In the genomic region with DNA sequence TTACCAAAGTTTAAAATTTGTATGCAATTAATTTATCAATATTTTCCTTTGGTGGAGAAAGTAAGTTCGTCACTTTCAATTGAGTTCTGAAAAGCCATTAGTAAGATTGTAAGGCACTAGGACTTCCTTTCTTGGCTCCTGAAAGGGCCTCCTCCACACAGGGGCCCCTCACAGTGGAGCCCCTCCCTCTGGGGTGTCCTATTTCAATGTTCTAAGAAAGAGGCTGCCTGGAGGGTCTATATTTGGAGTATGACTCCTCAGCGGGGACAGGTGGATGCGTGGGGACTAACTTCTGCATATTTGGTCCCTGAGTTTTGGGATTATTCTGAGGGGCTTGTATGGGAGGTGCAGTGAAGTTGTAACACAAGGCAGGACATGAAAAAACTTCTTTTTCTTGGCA, we compare ENCODE assay signal across 23 cellular contexts. TPM values are rescaled to one million over a fixed set of nuclear protein-coding genes. Genes with fewer than 3 reads are reported as not detected.
DNase-seq lines count a peak whose midpoint lies in the region; ATAC-seq and TF ChIP-seq lines count a peak whose summit lies in the region.
"Had no signal": no experiment of that assay in that cellular context is flagged by ENCODE, and none has a peak within 500 bp of the region (broad histone marks: within the 10 kb centered on the region; RNA-seq: fewer than 3 reads in every experiment).

No MANE protein-coding gene starts in this region.

- H3K9me3 Mint-ChIP-seq in WTC11: no peaks in the 10 kb centered on the region
- H3K9me3 Mint-ChIP-seq: activated B cell treated with CpG ODN at 0.5 μM for 24 hours; activated naive CD4-positive, alpha-beta T cell treated with anti-CD3 and anti-CD28 coated beads, Interleukin-2, amount 50 U/mL, for 24 hours; CD4-positive, CD25-positive, alpha-beta regulatory T cell; central memory CD8-positive, alpha-beta T cell had no signal

- no peaks in the 10 kb centered on the region for H3K4me1 ChIP-seq in gastrocnemius medialis
- H3K4me1 ChIP-seq in hepatocyte (ENCODE audit: insufficient read depth): no peaks in the 10 kb centered on the region
- H3K4me1 ChIP-seq: ascending aorta, prostate gland, tibial nerve had no signal

- H3K36me3 Mint-ChIP-seq in WTC11: peaks cover 9% of the 10 kb centered on the region; the same call in 1 of the 2 replicates
- H3K36me3 Mint-ChIP-seq: activated naive CD4-positive, alpha-beta T cell treated with anti-CD3 and anti-CD28 coated beads, Interleukin-2, amount 50 U/mL, for 24 hours had no signal

- DNase-seq in DMS 273 (lab: John Stamatoyannopoulos, UW; ENCODE audit: unreplicated experiment): peak; percentile 26
- DNase-seq in DMS 273 treated with DMSO at 0.1 percent for 48 hours (lab: John Stamatoyannopoulos, UW): no peak
- DNase-seq in WTC11 (ENCODE audit: low spot score): peak; percentile 13
- peak; percentile 50 for DNase-seq in left kidney (ENCODE audit: low read depth, low spot score)
- DNase-seq in gastrocnemius medialis: peak in 1 of 2 donors; percentile 48
- no peak for DNase-seq in SIG-M5 (lab: John Stamatoyannopoulos, UW)
- DNase-seq in anterior cingulate cortex (lab: John Stamatoyannopoulos, UW): no peak
- no peak for DNase-seq in hepatocyte (ENCODE audit: low spot score)
- DNase-seq: activated B cell treated with CpG ODN at 0.5 μM for 24 hours; CD4-positive, CD25-positive, alpha-beta regulatory T cell; heart right ventricle; NCI-H1930; NCI-H446 treated with DMSO at 0.1 percent for 48 hours; stimulated activated CD8-positive, alpha-beta memory T cell treated with anti-CD3 and anti-CD28 coated beads, Interleukin-4, amount 100 ng/mL, for 48 hours; T1000 had no signal

- H2AFZ ChIP-seq in hepatocyte: no peak overlapping the region

- no peaks in the 10 kb centered on the region; the same call in 1 of the 2 replicates for H3K27me3 Mint-ChIP-seq in WTC11 (ENCODE audit: low read depth)
- H3K27me3 Mint-ChIP-seq: activated naive CD4-positive, alpha-beta T cell treated with anti-CD3 and anti-CD28 coated beads, Interleukin-2, amount 50 U/mL, for 24 hours; CD4-positive, CD25-positive, alpha-beta regulatory T cell had no signal

- H3K36me3 ChIP-seq in gastrocnemius medialis (no peaks in the 10 kb centered on the region), hepatocyte (replicated peaks; ENCODE audit: insufficient read depth, low read depth) (no peaks in the 10 kb centered on the region)
- H3K36me3 ChIP-seq: ascending aorta, heart right ventricle, prostate gland had no signal

- H3K9me2 ChIP-seq in hepatocyte (replicated peaks; ENCODE audit: insufficient read depth): no peaks in the 10 kb centered on the region

- WGBS in hepatocyte (ENCODE audit: low lambda C conversion rate, missing lambda C conversion rate): 59% methylated on average over 3 of the region's 3 CpGs

- no peaks in the 10 kb centered on the region for H3K9me3 ChIP-seq in gastrocnemius medialis
- no peaks in the 10 kb centered on the region for H3K9me3 ChIP-seq in hepatocyte (ENCODE audit: low read depth)
- H3K9me3 ChIP-seq: ascending aorta, heart right ventricle, prostate gland, tibial nerve had no signal

- in situ Hi-C loops in gastrocnemius medialis (cut with MboI; ENCODE audit: low sequenced_read_pairs in 4 of 4): no loop called here

- POLR2A ChIA-PET in WTC11 (lab: Charles Lee): no interaction called here

- H3K27ac ChIP-seq in gastrocnemius medialis (peak overlapping the region in 3 of 4 donors; percentile 58 to 69 (median 67)), hepatocyte (no peak overlapping the region)
- H3K27ac ChIP-seq: 22Rv1, ascending aorta, heart right ventricle, prostate gland, tibial nerve had no signal

- ATAC-seq in WTC11 (peak; percentile 50), gastrocnemius medialis (peak; percentile 54 to 85)
- ATAC-seq: Right ventricle myocardium inferior had no signal

- peak overlapping the region; percentile 60; the same call in 1 of the 2 replicates for H3K27ac Mint-ChIP-seq in WTC11
- H3K27ac Mint-ChIP-seq: activated B cell treated with CpG ODN at 0.5 μM for 24 hours; activated naive CD4-positive, alpha-beta T cell treated with anti-CD3 and anti-CD28 coated beads, Interleukin-2, amount 50 U/mL, for 24 hours had no signal

- no peak for TF ChIP-seq CTCF in WTC11 (IDR thresholded peaks at IDR 0.05)
- no peak for TF ChIP-seq CTCF in gastrocnemius medialis (IDR thresholded peaks at IDR 0.05 in 4 of 5, conservative IDR thresholded peaks at IDR 0.05 in 1 of 5)
- TF ChIP-seq CTCF in hepatocyte (IDR thresholded peaks at IDR 0.05; ENCODE audit: poor library complexity): no peak

- H3K4me3 ChIP-seq in gastrocnemius medialis (no peak overlapping the region), hepatocyte (no peak overlapping the region)
- H3K4me3 ChIP-seq: ascending aorta, heart right ventricle, prostate gland, tibial nerve had no signal

- intact Hi-C loops in gastrocnemius medialis (cut with DNase I; ENCODE audit: low total_unique reads): loop anchor here (5.0 kb wide), 1 partner anchor 66 kb away; no protein-coding TSS in a partner anchor

- CTCF ChIA-PET in WTC11 (lab: Charles Lee): no interaction called here

- peaks cover 20% of the 10 kb centered on the region for H3K4me1 Mint-ChIP-seq in WTC11

- no peak for TF ChIP-seq POLR2A in gastrocnemius medialis (IDR thresholded peaks at IDR 0.05)

- H3K79me2 ChIP-seq in hepatocyte: no peaks in the 10 kb centered on the region

- H3K27me3 ChIP-seq in gastrocnemius medialis: no peaks in the 10 kb centered on the region
- no peaks in the 10 kb centered on the region for H3K27me3 ChIP-seq in hepatocyte
- H3K27me3 ChIP-seq: ascending aorta, tibial nerve had no signal

- H4K20me1 ChIP-seq in hepatocyte (ENCODE audit: insufficient read depth, poor library complexity, severe bottlenecking): no peaks in the 10 kb centered on the region

- no peak overlapping the region for H3K4me2 ChIP-seq in hepatocyte

- H3K4me3 Mint-ChIP-seq in WTC11: peak overlapping the region; percentile 41
- H3K4me3 Mint-ChIP-seq: activated B cell treated with CpG ODN at 0.5 μM for 24 hours; activated naive CD4-positive, alpha-beta T cell treated with anti-CD3 and anti-CD28 coated beads, Interleukin-2, amount 50 U/mL, for 24 hours; central memory CD8-positive, alpha-beta T cell had no signal

TF ChIP-seq in WTC11, 78 proteins besides CTCF, POLR2A, EP300 and RAD21 (continues in another document):
- TF ChIP-seq, protein P1, sequence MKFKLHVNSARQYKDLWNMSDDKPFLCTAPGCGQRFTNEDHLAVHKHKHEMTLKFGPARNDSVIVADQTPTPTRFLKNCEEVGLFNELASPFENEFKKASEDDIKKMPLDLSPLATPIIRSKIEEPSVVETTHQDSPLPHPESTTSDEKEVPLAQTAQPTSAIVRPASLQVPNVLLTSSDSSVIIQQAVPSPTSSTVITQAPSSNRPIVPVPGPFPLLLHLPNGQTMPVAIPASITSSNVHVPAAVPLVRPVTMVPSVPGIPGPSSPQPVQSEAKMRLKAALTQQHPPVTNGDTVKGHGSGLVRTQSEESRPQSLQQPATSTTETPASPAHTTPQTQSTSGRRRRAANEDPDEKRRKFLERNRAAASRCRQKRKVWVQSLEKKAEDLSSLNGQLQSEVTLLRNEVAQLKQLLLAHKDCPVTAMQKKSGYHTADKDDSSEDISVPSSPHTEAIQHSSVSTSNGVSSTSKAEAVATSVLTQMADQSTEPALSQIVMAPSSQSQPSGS (CRISPR knock-in tag; IDR thresholded peaks at IDR 0.05; ENCODE audit: borderline replicate concordance, low read depth): no peak
- TF ChIP-seq ZNF138 (CRISPR knock-in tag; conservative IDR thresholded peaks at IDR 0.05) (no peak), ZNF423 (CRISPR knock-in tag; IDR thresholded peaks at IDR 0.05) (no peak), OVOL2 (CRISPR knock-in tag; IDR thresholded peaks at IDR 0.05; ENCODE audit: borderline replicate concordance) (no peak), ESRRA (CRISPR knock-in tag; IDR thresholded peaks at IDR 0.05; ENCODE audit: borderline replicate concordance) (no peak), GABPB1 (CRISPR knock-in tag; IDR thresholded peaks at IDR 0.05) (no peak), MXD4 (CRISPR knock-in tag; IDR thresholded peaks at IDR 0.05; ENCODE audit: borderline replicate concordance) (no peak), EMX1 (CRISPR knock-in tag; IDR thresholded peaks at IDR 0.05) (no peak), NFYB (CRISPR knock-in tag; conservative IDR thresholded peaks at IDR 0.05; ENCODE audit: low read depth) (no peak), GRHL2 (CRISPR knock-in tag; IDR thresholded peaks at IDR 0.05; ENCODE audit: insufficient replicate concordance, severe bottlenecking) (no peak), NR1H2 (CRISPR knock-in tag; IDR thresholded peaks at IDR 0.05) (no peak)
- TF ChIP-seq, protein P2, sequence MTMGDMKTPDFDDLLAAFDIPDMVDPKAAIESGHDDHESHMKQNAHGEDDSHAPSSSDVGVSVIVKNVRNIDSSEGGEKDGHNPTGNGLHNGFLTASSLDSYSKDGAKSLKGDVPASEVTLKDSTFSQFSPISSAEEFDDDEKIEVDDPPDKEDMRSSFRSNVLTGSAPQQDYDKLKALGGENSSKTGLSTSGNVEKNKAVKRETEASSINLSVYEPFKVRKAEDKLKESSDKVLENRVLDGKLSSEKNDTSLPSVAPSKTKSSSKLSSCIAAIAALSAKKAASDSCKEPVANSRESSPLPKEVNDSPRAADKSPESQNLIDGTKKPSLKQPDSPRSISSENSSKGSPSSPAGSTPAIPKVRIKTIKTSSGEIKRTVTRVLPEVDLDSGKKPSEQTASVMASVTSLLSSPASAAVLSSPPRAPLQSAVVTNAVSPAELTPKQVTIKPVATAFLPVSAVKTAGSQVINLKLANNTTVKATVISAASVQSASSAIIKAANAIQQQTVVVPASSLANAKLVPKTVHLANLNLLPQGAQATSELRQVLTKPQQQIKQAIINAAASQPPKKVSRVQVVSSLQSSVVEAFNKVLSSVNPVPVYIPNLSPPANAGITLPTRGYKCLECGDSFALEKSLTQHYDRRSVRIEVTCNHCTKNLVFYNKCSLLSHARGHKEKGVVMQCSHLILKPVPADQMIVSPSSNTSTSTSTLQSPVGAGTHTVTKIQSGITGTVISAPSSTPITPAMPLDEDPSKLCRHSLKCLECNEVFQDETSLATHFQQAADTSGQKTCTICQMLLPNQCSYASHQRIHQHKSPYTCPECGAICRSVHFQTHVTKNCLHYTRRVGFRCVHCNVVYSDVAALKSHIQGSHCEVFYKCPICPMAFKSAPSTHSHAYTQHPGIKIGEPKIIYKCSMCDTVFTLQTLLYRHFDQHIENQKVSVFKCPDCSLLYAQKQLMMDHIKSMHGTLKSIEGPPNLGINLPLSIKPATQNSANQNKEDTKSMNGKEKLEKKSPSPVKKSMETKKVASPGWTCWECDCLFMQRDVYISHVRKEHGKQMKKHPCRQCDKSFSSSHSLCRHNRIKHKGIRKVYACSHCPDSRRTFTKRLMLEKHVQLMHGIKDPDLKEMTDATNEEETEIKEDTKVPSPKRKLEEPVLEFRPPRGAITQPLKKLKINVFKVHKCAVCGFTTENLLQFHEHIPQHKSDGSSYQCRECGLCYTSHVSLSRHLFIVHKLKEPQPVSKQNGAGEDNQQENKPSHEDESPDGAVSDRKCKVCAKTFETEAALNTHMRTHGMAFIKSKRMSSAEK (CRISPR knock-in tag; IDR thresholded peaks at IDR 0.05; ENCODE audit: borderline replicate concordance): no peak

RNA-seq across cellular contexts. Expression of gene ARMCX4, which starts 1.6 kb away (rescaled TPM):
- total RNA-seq in WTC11 (2021) (13.9 to 15.2 TPM (median 14.5 TPM) in 3 replicates), gastrocnemius medialis (1 to 10 TPM in 2 of 4 donors, under 1 TPM in 2; 0.44 to 3.0 (median 1.1) TPM), hepatocyte (5.0 and 8.3 TPM in 2 replicates)
- 5.2 and 6.2 TPM in 2 replicates for polyA plus RNA-seq in hepatocyte
- total RNA-seq: OCI-LY7 had no signal

Comparison
In these comparisons a context has a peak if more than half of its experiments do, and no peak if none do; other contexts are left out.
1. DNase-seq: peak in DMS 273 (single experiment), WTC11 (single experiment) and left kidney (single experiment); none in DMS 273 treated with DMSO at 0.1 percent for 48 hours (single experiment), SIG-M5 (single experiment), anterior cingulate cortex (0 of 58) and hepatocyte (single experiment).